ENCODE assay signal across 19 cellular contexts in genomic region chr1:51566260-51566659, GRCh38. TPM values are rescaled to one million over a fixed set of nuclear protein-coding genes. Genes with fewer than 3 reads are reported as not detected.
DNase-seq lines count a peak whose midpoint lies in the region; ATAC-seq, FAIRE-seq and TF ChIP-seq lines count a peak whose summit lies in the region.
"Had no signal": no experiment of that assay in that cellular context is flagged by ENCODE, and none has a peak within 500 bp of the region (broad histone marks: within the 10 kb centered on the region; RNA-seq: fewer than 3 reads in every experiment).

No MANE protein-coding gene starts in this region.

- H3K9ac ChIP-seq in HepG2 (ENCODE audit: insufficient read depth, low read depth, low read length) (no peak overlapping the region), endodermal cell (ENCODE audit: extremely low read depth, low read length, poor library complexity, severe bottlenecking) (no peak overlapping the region)

- no peak for FAIRE-seq in HepG2 (lab: Jason Lieb, UNC)
- FAIRE-seq: A204.1 had no signal

- H3K4me1 ChIP-seq in HepG2 (ENCODE audit: insufficient read depth, low read length) (peaks cover 15% of the 10 kb centered on the region), right lobe of liver (peaks cover 0 to 17% (median 0%) of the 10 kb centered on the region in 4 donors), OCI-LY7 (ENCODE audit: insufficient read depth, low read length, poor library complexity, severe bottlenecking) (peaks cover 24% of the 10 kb centered on the region), endodermal cell (ENCODE audit: control insufficient read depth, insufficient read depth, low read length) (no peaks in the 10 kb centered on the region)

- H3K4me3 ChIP-seq in HepG2 (replicated peaks in 1 of 3; ENCODE audit: insufficient read depth in 1 of 3, low read depth in 2 of 3, low read length in 3 of 3) (no peak overlapping the region), right lobe of liver (no peak overlapping the region), OCI-LY7 (ENCODE audit: low read depth, low read length, poor library complexity, severe bottlenecking) (no peak overlapping the region), endodermal cell (ENCODE audit: low read length) (no peak overlapping the region)
- H3K4me3 ChIP-seq: Peyer's patch had no signal

- in situ Hi-C loops in HepG2 (cut with HindIII; ENCODE audit: extremely low pct_ligation_motif_present, low pct_unique_long_range_greater_than_20kb): no loop called here

- H3K9me2 ChIP-seq in OCI-LY7 (ENCODE audit: insufficient read depth, low read length): no peaks in the 10 kb centered on the region

- CTCF ChIA-PET in HepG2 (lab: Yijun Ruan, JAX; ENCODE audit: low intra/inter-chr PET ratio, low total read pairs): no interaction called here
- CTCF ChIA-PET in OCI-LY7 (lab: Charles Lee; ENCODE audit: unreplicated experiment): no interaction called here

- no peak for ATAC-seq in HepG2
- ATAC-seq in right lobe of liver: no peak
- ATAC-seq: SK-N-SH treated with all-trans-retinoic acid at 6 μM for 48 hours had no signal

- no peaks in the 10 kb centered on the region for H3K36me3 Mint-ChIP-seq in endodermal cell (ENCODE audit: low read depth)

- H3K36me3 ChIP-seq in HepG2 (replicated peaks in 1 of 2; ENCODE audit: control insufficient read depth in 1 of 2, insufficient read depth in 2 of 2, low read length in 2 of 2) (no peaks in the 10 kb centered on the region), right lobe of liver (no peaks in the 10 kb centered on the region), OCI-LY7 (ENCODE audit: insufficient read depth, low read length) (no peaks in the 10 kb centered on the region), endodermal cell (ENCODE audit: control insufficient read depth, insufficient read depth, low read length) (no peaks in the 10 kb centered on the region)

- DNase-seq in HepG2 (ENCODE audit: low spot score) (no peak), right lobe of liver (no peak), OCI-LY7 (ENCODE audit: low spot score) (no peak), endodermal cell (no peak), NCI-H82 treated with DMSO at 0.1 percent for 48 hours (lab: John Stamatoyannopoulos, UW; ENCODE audit: unreplicated experiment) (no peak), C1 segment of cervical spinal cord (lab: John Stamatoyannopoulos, UW) (no peak), HuH-7 (ENCODE audit: low spot score) (no peak), NCI-H2227 (lab: John Stamatoyannopoulos, UW; ENCODE audit: unreplicated experiment) (no peak)
- DNase-seq: Caco-2; GDM1; H7; Karpas-422; NCI-H1930; NCI-H524; NK-92 treated with Interleukin-12 subunit alpha and Interleukin-12 subunit beta, amount 100 ng/mL, for 24 hours; Peyer's patch; SHP77 had no signal

- no peaks in the 10 kb centered on the region for H3K9me3 Mint-ChIP-seq in endodermal cell

- no TSS peak for BruUV-seq in HepG2 (replicated peaks; lab: Mats Ljungman, UMichigan)
- BruUV-seq in OCI-LY7 (replicated peaks; lab: Mats Ljungman, UMichigan): no TSS peak

- H3K9me3 ChIP-seq in HepG2 (ENCODE audit: low read length) (no peaks in the 10 kb centered on the region), right lobe of liver (no peaks in the 10 kb centered on the region), OCI-LY7 (ENCODE audit: low read length) (no peaks in the 10 kb centered on the region), endodermal cell (ENCODE audit: control insufficient read depth, low read length) (no peaks in the 10 kb centered on the region)
- H3K9me3 ChIP-seq: Caco-2, Peyer's patch had no signal

- no peak for TF ChIP-seq POLR2A in HepG2 (IDR thresholded peaks at IDR 0.05; ENCODE audit: insufficient read depth in 1 of 2, low read depth in 2 of 2, low read length in 2 of 2)
- TF ChIP-seq POLR2A in right lobe of liver (IDR thresholded peaks at IDR 0.05): no peak

- H3K79me2 ChIP-seq in HepG2 (ENCODE audit: insufficient read depth, low read length) (no peaks in the 10 kb centered on the region), OCI-LY7 (ENCODE audit: insufficient read depth, low read depth, low read length) (no peaks in the 10 kb centered on the region)

- H3K4me3 Mint-ChIP-seq in endodermal cell: no peak overlapping the region

- no peak overlapping the region for H3K27ac Mint-ChIP-seq in endodermal cell

- TF ChIP-seq EP300 in HepG2 (IDR thresholded peaks at IDR 0.05; ENCODE audit: low read depth in 2 of 2, low read length in 2 of 2) (no peak), HepG2 (CRISPR knock-in tag; IDR thresholded peaks at IDR 0.05; ENCODE audit: borderline replicate concordance) (no peak)

- WGBS in HepG2 (ENCODE audit: low lambda C conversion rate): 27% methylated on average over 3 of the region's 3 CpGs
- 85% methylated on average over 3 of the region's 3 CpGs for WGBS in right lobe of liver (ENCODE audit: insufficient coverage, low coverage, low lambda C conversion rate, missing lambda C conversion rate)
- WGBS in endodermal cell (ENCODE audit: insufficient coverage in 1 of 2, insufficient read length in 1 of 2), 2 experiments: 83 to 97% methylated on average over 2 to 3 of the region's 3 CpGs

- H3K4me1 Mint-ChIP-seq in endodermal cell: peaks cover 9% of the 10 kb centered on the region

- no peak for TF ChIP-seq RAD21 in HepG2 (CRISPR knock-in tag; IDR thresholded peaks at IDR 0.05)

- H3K27me3 Mint-ChIP-seq in endodermal cell (ENCODE audit: insufficient read depth): no peaks in the 10 kb centered on the region

- POLR2A ChIA-PET in HepG2 (lab: Yijun Ruan, JAX): no interaction called here
- POLR2A ChIA-PET in OCI-LY7 (lab: Charles Lee): interaction anchor here (0.9 kb wide), 1 partner anchor 11 kb away, joined by 4 read pairs; no protein-coding TSS in a partner anchor

- no peaks in the 10 kb centered on the region for H3K27me3 ChIP-seq in HepG2 (ENCODE audit: control insufficient read depth in 1 of 2, insufficient read depth in 2 of 2, low read length in 2 of 2)
- no peaks in the 10 kb centered on the region for H3K27me3 ChIP-seq in right lobe of liver
- no peaks in the 10 kb centered on the region for H3K27me3 ChIP-seq in endodermal cell (ENCODE audit: control insufficient read depth, insufficient read depth, low read length, poor library complexity, severe bottlenecking)
- H3K27me3 ChIP-seq: Peyer's patch had no signal

- H3K27ac ChIP-seq in HepG2 (ENCODE audit: extremely low read length, insufficient read depth, low read length) (no peak overlapping the region), right lobe of liver (no peak overlapping the region), OCI-LY7 (ENCODE audit: low read depth, low read length, poor library complexity, severe bottlenecking) (no peak overlapping the region), endodermal cell (ENCODE audit: low read depth, low read length) (no peak overlapping the region)
- H3K27ac ChIP-seq: Peyer's patch had no signal

- no peak overlapping the region for H2AFZ ChIP-seq in HepG2 (ENCODE audit: low read length)
- no peak overlapping the region for H2AFZ ChIP-seq in OCI-LY7 (ENCODE audit: low read length)

- TF ChIP-seq CTCF in HepG2 (CRISPR knock-in tag; IDR thresholded peaks at IDR 0.05): 0 out of 2 replicates have a peak, but pooled peaks have one; percentile 6
- no peak for TF ChIP-seq CTCF in right lobe of liver (IDR thresholded peaks at IDR 0.05)
- TF ChIP-seq CTCF in OCI-LY7 (conservative IDR thresholded peaks at IDR 0.05; ENCODE audit: low read length): peak; percentile 57
- TF ChIP-seq CTCF in endodermal cell (conservative IDR thresholded peaks at IDR 0.05): peak; percentile 45

- no peaks in the 10 kb centered on the region for H4K20me1 ChIP-seq in HepG2 (ENCODE audit: insufficient read depth, low read length)
- H4K20me1 ChIP-seq in OCI-LY7 (ENCODE audit: insufficient read depth, low read length): no peaks in the 10 kb centered on the region; the same call in 1 of the 2 replicates

- H3K4me2 ChIP-seq in HepG2 (ENCODE audit: low read depth, low read length) (no peak overlapping the region), OCI-LY7 (ENCODE audit: low read length) (no peak overlapping the region)

- intact Hi-C loops in HepG2 (cut with micrococcal nuclease; ENCODE audit: unreplicated experiment) (no loop called here), right lobe of liver (cut with DNase I) (no loop called here), OCI-LY7 (cut with micrococcal nuclease; ENCODE audit: unreplicated experiment) (no loop called here)

RNA-seq across cellular contexts. Expression of gene EPS15, which starts 47.2 kb away (rescaled TPM):
- total RNA-seq in HepG2 (2016; rRNA removed; fragmentation: Illumina TruSeq; extraction: Trizol) (19.3 and 33.6 TPM in 2 replicates), right lobe of liver (10 to 100 TPM; 23.2 to 30.9 (median 28.6) TPM), OCI-LY7 (2022) (73.2 and 79.4 TPM in 2 replicates), endodermal cell (10 to 100 TPM; 45.0 to 46.9 TPM)
- total RNA-seq in HepG2 (2016; cell fraction: cytosol; rRNA removed; fragmentation: Illumina TruSeq; extraction: Trizol; ENCODE audit: low read depth): 18.9 and 24.9 TPM in 2 replicates
- total RNA-seq in HepG2 (2016; cell fraction: insoluble cytoplasmic fraction; rRNA removed; fragmentation: Illumina TruSeq; extraction: Trizol): 18.3 and 30.7 TPM in 2 replicates
- total RNA-seq in HepG2 (2016; cell fraction: membrane; rRNA removed; fragmentation: Illumina TruSeq; extraction: Trizol): 20.2 and 23.7 TPM in 2 replicates
- total RNA-seq in HepG2 (2016; cell fraction: nucleus; rRNA removed; fragmentation: Illumina TruSeq; extraction: Trizol): 19.4 and 20.2 TPM in 2 replicates
- 13.5 and 14.3 TPM in 2 replicates for polyA plus RNA-seq in HepG2 (2011; rRNA removed)
- polyA plus RNA-seq in HepG2 (2011; cell fraction: cytosol; rRNA removed): 6.6 and 11.7 TPM in 2 replicates
- polyA plus RNA-seq in HepG2 (2011; cell fraction: nucleus; rRNA removed): 11.1 and 13.7 TPM in 2 replicates
- polyA plus RNA-seq in HepG2 (2012): 17.2 and 18.4 TPM in 2 replicates
- 1.9 and 2.1 TPM in 2 replicates for polyA plus RNA-seq in HepG2 (2016; cell fraction: cytosol; fragmentation: Illumina TruSeq; extraction: Trizol; ENCODE audit: low read depth)
- 22.3 and 23.1 TPM in 2 replicates for polyA plus RNA-seq in HepG2 (2016; cell fraction: insoluble cytoplasmic fraction; fragmentation: Illumina TruSeq; extraction: Trizol; ENCODE audit: low read depth)
- 7.0 and 7.5 TPM in 2 replicates for polyA plus RNA-seq in HepG2 (2016; cell fraction: membrane; fragmentation: Illumina TruSeq; extraction: Trizol; ENCODE audit: low read depth)
- polyA plus RNA-seq in HepG2 (2016; cell fraction: nucleus; fragmentation: Illumina TruSeq; extraction: Trizol; ENCODE audit: insufficient read depth, low read depth): 18.0 and 18.2 TPM in 2 replicates
- polyA minus RNA-seq in HepG2 (2011; rRNA and poly(A)+ RNA removed; ENCODE audit: low replicate concordance): 20.3 and 23.0 TPM in 2 replicates
- polyA minus RNA-seq in HepG2 (2011; cell fraction: cytosol; rRNA and poly(A)+ RNA removed): 28.8 and 39.2 TPM in 2 replicates
- 39.4 and 39.5 TPM in 2 replicates for polyA minus RNA-seq in HepG2 (2011; cell fraction: nucleus; rRNA and poly(A)+ RNA removed)
- 23.8 and 35.5 TPM in 2 replicates for total RNA-seq in OCI-LY7 (2014; rRNA removed; shearing (Covaris generic))
- polyA plus RNA-seq in endodermal cell (2013, experiment 1 of 2): 34.2 TPM
- polyA plus RNA-seq in endodermal cell (2013, experiment 2 of 2): 29.3 TPM

RNA-seq across cellular contexts. Expression of gene OSBPL9, which starts 50.6 kb away (rescaled TPM):
- total RNA-seq in HepG2 (2016; rRNA removed; fragmentation: Illumina TruSeq; extraction: Trizol): 142 and 198 TPM in 2 replicates
- 83.0 and 90.3 TPM in 2 replicates for total RNA-seq in HepG2 (2016; cell fraction: cytosol; rRNA removed; fragmentation: Illumina TruSeq; extraction: Trizol; ENCODE audit: low read depth)
- 140 and 189 TPM in 2 replicates for total RNA-seq in HepG2 (2016; cell fraction: insoluble cytoplasmic fraction; rRNA removed; fragmentation: Illumina TruSeq; extraction: Trizol)
- 195 and 199 TPM in 2 replicates for total RNA-seq in HepG2 (2016; cell fraction: membrane; rRNA removed; fragmentation: Illumina TruSeq; extraction: Trizol)
- 96.3 and 107 TPM in 2 replicates for total RNA-seq in HepG2 (2016; cell fraction: nucleus; rRNA removed; fragmentation: Illumina TruSeq; extraction: Trizol)
- polyA plus RNA-seq in HepG2 (2011; rRNA removed): 83.6 and 90.3 TPM in 2 replicates
- 52.4 and 69.4 TPM in 2 replicates for polyA plus RNA-seq in HepG2 (2011; cell fraction: cytosol; rRNA removed)
- polyA plus RNA-seq in HepG2 (2011; cell fraction: nucleus; rRNA removed): 49.8 and 58.7 TPM in 2 replicates
- polyA plus RNA-seq in HepG2 (2012): 57.7 and 63.5 TPM in 2 replicates
- polyA plus RNA-seq in HepG2 (2016; cell fraction: cytosol; fragmentation: Illumina TruSeq; extraction: Trizol; ENCODE audit: low read depth): 46.8 and 71.1 TPM in 2 replicates
- 168 and 174 TPM in 2 replicates for polyA plus RNA-seq in HepG2 (2016; cell fraction: insoluble cytoplasmic fraction; fragmentation: Illumina TruSeq; extraction: Trizol; ENCODE audit: low read depth)
- 130 and 144 TPM in 2 replicates for polyA plus RNA-seq in HepG2 (2016; cell fraction: membrane; fragmentation: Illumina TruSeq; extraction: Trizol; ENCODE audit: low read depth)
- polyA plus RNA-seq in HepG2 (2016; cell fraction: nucleus; fragmentation: Illumina TruSeq; extraction: Trizol; ENCODE audit: insufficient read depth, low read depth): 90.8 and 95.0 TPM in 2 replicates
- 188 and 207 TPM in 2 replicates for polyA minus RNA-seq in HepG2 (2011; rRNA and poly(A)+ RNA removed; ENCODE audit: low replicate concordance)
- polyA minus RNA-seq in HepG2 (2011; cell fraction: cytosol; rRNA and poly(A)+ RNA removed): 68.2 and 76.9 TPM in 2 replicates
- 202 and 205 TPM in 2 replicates for polyA minus RNA-seq in HepG2 (2011; cell fraction: nucleus; rRNA and poly(A)+ RNA removed)
- total RNA-seq in right lobe of liver: 10 to 100 TPM; 51.7 to 90.5 (median 71.7) TPM
- total RNA-seq in OCI-LY7 (2014; rRNA removed; shearing (Covaris generic)): 58.6 and 67.5 TPM in 2 replicates
- 87.8 and 99.1 TPM in 2 replicates for total RNA-seq in OCI-LY7 (2022)
- 10 to 100 TPM; 76.9 to 93.3 TPM for total RNA-seq in endodermal cell
- polyA plus RNA-seq in endodermal cell (2013, experiment 1 of 2): 88.6 TPM
- 84.6 TPM for polyA plus RNA-seq in endodermal cell (2013, experiment 2 of 2)

Comparison
In these comparisons a context has a peak if more than half of its experiments do, and no peak if none do; other contexts are left out.
1. CTCF ChIP-seq: peak in HepG2 (single experiment), OCI-LY7 (single experiment) and endodermal cell (single experiment); none in right lobe of liver (0 of 4).